ENCODE assay signal across 15 cellular contexts in the genomic region with DNA sequence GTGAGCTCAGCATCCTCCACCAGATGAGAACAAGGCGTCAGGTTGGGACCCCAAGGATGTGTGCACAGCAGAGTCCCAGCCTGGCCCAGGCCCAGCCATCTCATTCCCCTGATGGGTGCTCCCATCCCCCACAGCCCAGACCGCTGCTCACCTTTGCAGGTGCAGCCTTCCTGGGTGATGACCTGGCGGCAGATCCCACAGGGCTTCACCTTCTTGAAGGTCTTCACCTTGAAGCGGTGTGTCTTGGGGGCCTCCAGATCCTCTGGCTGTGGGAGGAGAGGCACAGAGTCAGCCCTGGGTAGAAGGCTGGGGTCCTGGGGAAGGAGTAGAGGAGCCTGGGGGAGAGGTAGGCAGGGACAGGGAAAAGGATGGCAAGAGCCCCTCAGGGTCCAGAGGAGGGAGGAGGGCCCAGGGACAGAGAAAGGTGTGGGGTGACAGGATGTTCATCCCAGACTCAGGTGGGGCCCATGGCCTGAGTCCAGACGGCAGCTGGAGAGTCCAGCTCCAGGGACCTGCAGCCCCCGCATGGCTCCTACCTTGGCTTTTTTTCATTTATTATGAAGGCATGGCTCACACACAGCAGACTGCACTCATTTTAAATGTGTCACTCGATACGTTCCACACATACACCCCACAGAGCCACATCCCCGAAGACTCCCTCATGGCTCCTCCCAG. TPM values are rescaled to one million over a fixed set of nuclear protein-coding genes. Genes with fewer than 3 reads are reported as not detected.
DNase-seq lines count a peak whose midpoint lies in the region; ATAC-seq and TF ChIP-seq lines count a peak whose summit lies in the region.
"Had no signal": no experiment of that assay in that cellular context is flagged by ENCODE, and none has a peak within 500 bp of the region (broad histone marks: within the 10 kb centered on the region; RNA-seq: fewer than 3 reads in every experiment).

No MANE protein-coding gene starts in this region.

- TF ChIP-seq CTCF in CD14-positive monocyte (IDR thresholded peaks at IDR 0.05) (no peak), glutamatergic neuron (IDR thresholded peaks at IDR 0.05; ENCODE audit: partially characterized antibody, unreplicated experiment) (no peak)

- peak overlapping the region; percentile 76 for H3K9ac ChIP-seq in adipocyte (ENCODE audit: low read length)

- H3K27ac Mint-ChIP-seq in CD14-positive monocyte, result no peak overlapping the region
- H3K27ac Mint-ChIP-seq in glutamatergic neuron (ENCODE audit: unreplicated experiment), result no peak overlapping the region
- no peak overlapping the region for H3K27ac Mint-ChIP-seq in T-cell
- no peak overlapping the region for H3K27ac Mint-ChIP-seq in activated naive CD4-positive, alpha-beta T cell treated with anti-CD3 and anti-CD28 coated beads for 36 hours

- intact Hi-C loops in CD14-positive monocyte (cut with micrococcal nuclease) (no loop called here), posterior vena cava (cut with DNase I) (loop anchor here in 1 of 2 donors (2.0 to 5.0 kb wide), 2 partner anchors 104 to 206 kb away; no protein-coding TSS in a partner anchor)
- intact Hi-C loops in activated naive CD4-positive, alpha-beta T cell treated with anti-CD3 and anti-CD28 coated beads for 36 hours (cut with micrococcal nuclease), result no loop called here

- H3K36me3 Mint-ChIP-seq in CD14-positive monocyte (peaks cover 2 to 5% of the 10 kb centered on the region in 2 donors), glutamatergic neuron (ENCODE audit: unreplicated experiment) (no peaks in the 10 kb centered on the region), T-cell (no peaks in the 10 kb centered on the region)
- no peaks in the 10 kb centered on the region for H3K36me3 Mint-ChIP-seq in activated naive CD4-positive, alpha-beta T cell treated with anti-CD3 and anti-CD28 coated beads for 36 hours (ENCODE audit: low read depth)
- H3K36me3 Mint-ChIP-seq: CD4-positive, alpha-beta memory T cell had no signal

- no peak for ATAC-seq in HG02870 (IDR thresholded peaks at IDR 0.05; ENCODE audit: unreplicated experiment)
- ATAC-seq in T-cell (replicated peaks in 1 of 4), result no peak

- peaks cover 65% of the 10 kb centered on the region for H3K36me3 ChIP-seq in adipocyte (ENCODE audit: control insufficient read depth, insufficient read depth, low read length, severe bottlenecking)
- H3K36me3 ChIP-seq: HAP-1 had no signal

- no peak overlapping the region for H3K4me3 ChIP-seq in adipocyte (ENCODE audit: low read length)
- H3K4me3 ChIP-seq: HAP-1 had no signal

- H3K4me1 Mint-ChIP-seq in CD14-positive monocyte (peaks cover 9% of the 10 kb centered on the region), glutamatergic neuron (ENCODE audit: low read depth, unreplicated experiment) (peaks cover 3% of the 10 kb centered on the region), T-cell (peaks cover 0 to 5% (median 0%) of the 10 kb centered on the region in 3 donors)
- H3K4me1 Mint-ChIP-seq in activated naive CD4-positive, alpha-beta T cell treated with anti-CD3 and anti-CD28 coated beads for 36 hours (ENCODE audit: low read depth), result no peaks in the 10 kb centered on the region

- DNase-seq in CD14-positive monocyte (ENCODE audit: low spot score) (peak; percentile 44), adipocyte (ENCODE audit: low read depth) (no peak), glutamatergic neuron (peak; percentile 10), posterior vena cava (ENCODE audit: low spot score) (peak; percentile 56), NCI-H1930 (lab: John Stamatoyannopoulos, UW) (no peak), T-cell (no peak)
- DNase-seq in activated naive CD4-positive, alpha-beta T cell treated with anti-CD3 and anti-CD28 coated beads for 36 hours, result no peak
- DNase-seq: ACHN; BE2C; CD4-positive, alpha-beta memory T cell; DMS79 treated with DMSO at 0.1 percent for 48 hours; GF-D8; GOT3 had no signal

- POLR2A ChIA-PET in T-cell (lab: Charles Lee), result no interaction called here

- H3K4me1 ChIP-seq in adipocyte (ENCODE audit: control insufficient read depth, insufficient read depth, low read length), result peaks cover 61% of the 10 kb centered on the region
- H3K4me1 ChIP-seq: HAP-1 had no signal

- no peaks in the 10 kb centered on the region for H3K27me3 ChIP-seq in adipocyte (replicated peaks; ENCODE audit: control insufficient read depth, insufficient read depth, low read length)
- H3K27me3 ChIP-seq: BE2C had no signal

- no peaks in the 10 kb centered on the region for H3K9me3 ChIP-seq in adipocyte (ENCODE audit: control insufficient read depth, low read length)
- H3K9me3 ChIP-seq: BE2C, HAP-1 had no signal

- H3K9me3 Mint-ChIP-seq in CD14-positive monocyte (no peaks in the 10 kb centered on the region), glutamatergic neuron (ENCODE audit: unreplicated experiment) (peaks cover 2% of the 10 kb centered on the region), T-cell (no peaks in the 10 kb centered on the region)
- H3K9me3 Mint-ChIP-seq in activated naive CD4-positive, alpha-beta T cell treated with anti-CD3 and anti-CD28 coated beads for 36 hours, result no peaks in the 10 kb centered on the region
- H3K9me3 Mint-ChIP-seq: CD4-positive, alpha-beta memory T cell had no signal

- CTCF ChIA-PET in T-cell (lab: Charles Lee), result interaction anchor here in 1 of 2 donors (0.7 to 1.0 kb wide), 2 partner anchors 8 to 397 kb away, joined by 3 read pairs; no protein-coding TSS in a partner anchor
- CTCF ChIA-PET in activated naive CD4-positive, alpha-beta T cell treated with anti-CD3 and anti-CD28 coated beads for 36 hours (lab: Charles Lee), result interaction anchor here (12.4 kb wide), 1 partner anchor 205 kb away, joined by 103 read pairs; no protein-coding TSS in a partner anchor

- H3K4me3 Mint-ChIP-seq in CD14-positive monocyte, result no peak overlapping the region
- no peak overlapping the region for H3K4me3 Mint-ChIP-seq in glutamatergic neuron (ENCODE audit: unreplicated experiment)
- no peak overlapping the region for H3K4me3 Mint-ChIP-seq in T-cell
- no peak overlapping the region for H3K4me3 Mint-ChIP-seq in activated naive CD4-positive, alpha-beta T cell treated with anti-CD3 and anti-CD28 coated beads for 36 hours
- H3K4me3 Mint-ChIP-seq: CD4-positive, alpha-beta memory T cell had no signal

- H3K27me3 Mint-ChIP-seq in CD14-positive monocyte (ENCODE audit: low read depth in 3 of 3), result no peaks in the 10 kb centered on the region
- H3K27me3 Mint-ChIP-seq in glutamatergic neuron (ENCODE audit: unreplicated experiment), result no peaks in the 10 kb centered on the region
- H3K27me3 Mint-ChIP-seq in T-cell, result peaks cover 14% of the 10 kb centered on the region in 2 donors
- H3K27me3 Mint-ChIP-seq in activated naive CD4-positive, alpha-beta T cell treated with anti-CD3 and anti-CD28 coated beads for 36 hours (ENCODE audit: low read depth), result no peaks in the 10 kb centered on the region

RNA-seq across cellular contexts. Expression of gene TNS1, which starts 11.9 kb away (rescaled TPM):
- polyA plus RNA-seq in CD14-positive monocyte, result 1 to 10 TPM in 1 of 2 donors, under 1 TPM in 1; 0.26 to 1.6 TPM
- total RNA-seq in glutamatergic neuron (ENCODE audit: unreplicated experiment), result 3.2 TPM
- 1,000 to 10,000 TPM; 1,255 to 1,508 TPM for total RNA-seq in posterior vena cava
- total RNA-seq in T-cell, result 1 to 10 TPM in 3 of 5 donors, under 1 TPM in 2; 0.28 to 2.1 (median 1.3) TPM
- under 1 TPM; 0.40 to 0.74 TPM for total RNA-seq in activated naive CD4-positive, alpha-beta T cell treated with anti-CD3 and anti-CD28 coated beads for 36 hours
- polyA plus RNA-seq: CD4-positive, alpha-beta memory T cell had no signal

Comparison
In these comparisons a context has a peak if more than half of its experiments do, and no peak if none do; other contexts are left out.
1. DNase-seq: peak in CD14-positive monocyte (single experiment), glutamatergic neuron (single experiment) and posterior vena cava (single experiment); none in adipocyte (single experiment), NCI-H1930 (0 of 2), T-cell (0 of 34) and activated naive CD4-positive, alpha-beta T cell treated with anti-CD3 and anti-CD28 coated beads for 36 hours (single experiment).
2. RNA of gene TNS1, which starts 11.9 kb away (total RNA-seq): 1,255 to 1,508 TPM in posterior vena cava; 3.2 TPM in glutamatergic neuron (single experiment), 0.28 to 2.1 TPM in T-cell and 0.40 to 0.74 TPM in activated naive CD4-positive, alpha-beta T cell treated with anti-CD3 and anti-CD28 coated beads for 36 hours; every median in the first group is over 100 times any median in the second.